8 cellular contexts compared by ENCODE assay signal in the genomic region with DNA sequence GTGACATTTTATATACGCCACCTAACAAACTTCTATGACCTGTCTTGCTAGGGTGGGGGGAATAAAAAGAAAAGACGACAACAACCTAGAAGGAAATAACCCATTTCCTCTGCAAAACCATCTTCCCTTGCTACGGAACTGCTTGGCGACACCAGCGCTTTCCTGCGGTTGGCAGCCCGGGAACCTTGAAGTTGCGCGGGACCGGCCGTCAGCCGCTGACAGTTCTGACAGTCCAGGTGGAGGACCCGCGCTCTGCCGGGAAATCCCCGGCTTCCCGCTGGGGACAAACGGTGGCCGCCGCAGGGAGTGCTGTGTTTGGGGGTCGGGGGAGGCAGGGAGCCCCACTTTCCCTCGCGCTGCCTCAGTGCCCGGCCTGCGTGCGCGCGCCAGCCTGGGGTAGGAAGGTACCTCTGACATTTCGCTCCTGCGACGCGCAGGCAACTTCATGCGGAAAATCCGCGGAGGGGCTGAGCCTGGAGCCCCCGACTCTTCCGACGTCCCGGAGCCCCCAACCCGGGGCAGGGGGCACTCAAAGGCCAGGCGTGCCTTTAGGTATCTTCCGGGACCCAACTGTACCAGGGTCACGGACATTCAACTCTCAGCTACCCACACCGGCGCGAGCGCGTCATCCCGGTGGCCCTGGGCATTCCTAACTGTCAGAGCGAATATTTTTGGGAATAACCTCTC. TPM values are rescaled to one million over a fixed set of nuclear protein-coding genes. Genes with fewer than 3 reads are reported as not detected.
A peak's percentile ranks its signal among the peaks of the same experiment; 100 is the strongest.
DNase-seq lines count a peak whose midpoint lies in the region; ATAC-seq and FAIRE-seq lines count a peak whose summit lies in the region.
"Had no signal": no experiment of that assay in that cellular context is flagged by ENCODE, and none has a peak within 500 bp of the region (broad histone marks: within the 10 kb centered on the region; RNA-seq: fewer than 3 reads in every experiment).

No MANE protein-coding gene starts in this region.

- H3K27ac ChIP-seq in SJCRH30: no peak overlapping the region
- H3K27ac ChIP-seq in iPS-20b (ENCODE audit: low read length): no peak overlapping the region
- H3K27ac ChIP-seq: foreskin keratinocyte had no signal

- no peaks in the 10 kb centered on the region for H3K4me1 ChIP-seq in SJCRH30
- H3K4me1 ChIP-seq in adipocyte (ENCODE audit: control insufficient read depth, insufficient read depth, low read length): peaks cover 14% of the 10 kb centered on the region
- peaks cover 20% of the 10 kb centered on the region; the same call in 1 of the 2 replicates for H3K4me1 ChIP-seq in iPS-20b (ENCODE audit: insufficient read depth, low read length)
- H3K4me1 ChIP-seq: foreskin keratinocyte had no signal

- ATAC-seq in GM19324 (IDR thresholded peaks at IDR 0.05; ENCODE audit: low FRiP score, unreplicated experiment) (no peak), HG02938 (IDR thresholded peaks at IDR 0.05; ENCODE audit: unreplicated experiment) (no peak)

- DNase-seq in GM19239 (ENCODE audit: insufficient read length, low spot score) (no peak), SJCRH30 (no peak), adipocyte (ENCODE audit: low read depth) (no peak)
- peak; percentile 46 for DNase-seq in stimulated activated CD4-positive, alpha-beta T cell treated with anti-CD3 and anti-CD28 coated beads, Interleukin-12 subunit alpha, Interleukin-12 subunit beta, amount 100 ng/mL, for 4 hours

- H3K27me3 ChIP-seq in SJCRH30 (peaks cover 8% of the 10 kb centered on the region; the same call in 1 of the 2 replicates), adipocyte (replicated peaks; ENCODE audit: control insufficient read depth, insufficient read depth, low read length) (peaks cover 8% of the 10 kb centered on the region), iPS-20b (ENCODE audit: insufficient read depth, low read length) (peaks cover 53% of the 10 kb centered on the region)

- no peaks in the 10 kb centered on the region for H3K9me3 ChIP-seq in SJCRH30 (replicated peaks)
- no peaks in the 10 kb centered on the region for H3K9me3 ChIP-seq in adipocyte (ENCODE audit: control insufficient read depth, low read length)
- no peaks in the 10 kb centered on the region for H3K9me3 ChIP-seq in iPS-20b (ENCODE audit: insufficient read depth, low read depth, low read length)

- H3K4me3 ChIP-seq in SJCRH30 (peak overlapping the region; percentile 71), adipocyte (ENCODE audit: low read length) (peak overlapping the region; percentile 68), iPS-20b (ENCODE audit: low read length) (peak overlapping the region; percentile 76)

- H3K9ac ChIP-seq in adipocyte (ENCODE audit: low read length) (no peak overlapping the region), iPS-20b (ENCODE audit: low read depth, low read length) (peak overlapping the region; percentile 44; the same call in 1 of the 2 replicates)

- FAIRE-seq in GM19239 (lab: Jason Lieb, UNC): peak; percentile 70

- H3K36me3 ChIP-seq in SJCRH30: no peaks in the 10 kb centered on the region
- no peaks in the 10 kb centered on the region for H3K36me3 ChIP-seq in adipocyte (ENCODE audit: control insufficient read depth, insufficient read depth, low read length, severe bottlenecking)
- no peaks in the 10 kb centered on the region for H3K36me3 ChIP-seq in iPS-20b (ENCODE audit: insufficient read depth, low read depth, low read length)

RNA-seq across cellular contexts. Expression of a gene that starts 0.5 kb away (rescaled TPM):
- total RNA-seq in SJCRH30 (2014; rRNA removed; shearing (Covaris generic)): 0.18 and 0.30 TPM in 2 replicates
- total RNA-seq: foreskin keratinocyte had no signal

RNA-seq across cellular contexts. Expression of a gene that starts 0.9 kb away (rescaled TPM):
- total RNA-seq in SJCRH30 (2014; rRNA removed; shearing (Covaris generic)): 1.0 and 1.9 TPM in 2 replicates

RNA-seq across cellular contexts. Expression of a gene that starts 42.6 kb away (rescaled TPM):
- 102 and 105 TPM in 2 replicates for total RNA-seq in SJCRH30 (2014; rRNA removed; shearing (Covaris generic))
